Comparison of ENCODE assay signal across 24 cellular contexts in genomic region chr11:97968071-97968470, GRCh38.
"Had no signal": no experiment of that assay in that cellular context is flagged by ENCODE, and none has a peak within 500 bp of the region (broad histone marks: within the 10 kb centered on the region; RNA-seq: fewer than 3 reads in every experiment).

No MANE protein-coding gene starts in this region.

- DNase-seq: Karpas-422; KG1; MM.1S; NCI-H1092 treated with DMSO at 0.1 percent for 48 hours; NCI-H1436; NCI-H187; NCI-H2029; NCI-H2081 treated with DMSO at 0.1 percent for 48 hours; NCI-H2171; NCI-H226; NCI-H446; NCI-H510A; NCI-H524 treated with DMSO at 0.1 percent for 48 hours; NCI-H69; NCI-H774; NK-92 treated with Interleukin-12 subunit alpha and Interleukin-12 subunit beta, amount 100 ng/mL, for 24 hours; PC-3; SHP77 treated with DMSO at 0.1 percent for 48 hours; SJCRH30 had no signal

- ATAC-seq: Panc1, PC-3, Right ventricle myocardium inferior, SK-N-SH treated with all-trans-retinoic acid at 6 μM for 48 hours had no signal

- H3K36me3 ChIP-seq: SJCRH30 had no signal

- H3K4me1 ChIP-seq: SJCRH30 had no signal

- H3K27ac ChIP-seq: HL-60, RWPE1, SJCRH30 had no signal

- H3K9me3 ChIP-seq: SJCRH30 had no signal

- H3K27me3 ChIP-seq: SJCRH30 had no signal

- H3K4me3 ChIP-seq: SJCRH30 had no signal
